In the genomic region with DNA sequence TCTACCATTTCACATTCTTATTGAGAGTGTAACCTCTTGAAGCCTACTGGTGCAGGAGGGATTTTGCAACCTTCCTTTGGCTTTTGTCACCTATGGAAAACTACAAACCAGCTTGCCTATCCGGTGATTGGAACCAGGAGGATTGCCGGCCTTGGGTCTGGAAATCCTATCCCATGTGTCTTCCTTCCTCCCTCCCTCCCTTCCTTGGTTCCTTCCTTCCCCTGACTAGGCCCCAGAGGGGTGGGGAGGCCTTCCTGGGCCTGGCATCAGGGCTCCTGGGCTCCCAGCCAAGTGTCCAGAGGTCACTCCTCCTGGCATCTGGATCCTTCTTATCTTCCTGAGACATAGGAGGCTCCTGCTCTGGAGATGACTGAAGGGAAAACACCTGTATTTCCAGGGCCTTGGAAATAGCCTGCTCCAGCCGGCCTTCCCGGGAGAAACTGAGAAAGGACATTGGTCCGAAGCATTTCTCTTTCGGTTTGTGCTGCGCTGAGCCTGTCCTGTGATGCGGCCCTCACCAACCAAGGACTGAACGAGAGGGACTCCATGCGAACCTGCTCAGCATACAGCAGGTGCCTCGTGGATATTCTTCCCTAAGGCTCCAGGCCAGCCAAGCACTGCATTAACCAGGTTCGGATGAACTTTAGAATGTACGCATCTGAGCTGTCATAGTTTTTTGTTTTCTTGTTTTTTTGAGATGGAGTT, we compare ENCODE assay signal across 10 cellular contexts. TPM values are rescaled to one million over a fixed set of nuclear protein-coding genes. Genes with fewer than 3 reads are reported as not detected.
DNase-seq lines count a peak whose midpoint lies in the region; ATAC-seq and TF ChIP-seq lines count a peak whose summit lies in the region.
"Had no signal": no experiment of that assay in that cellular context is flagged by ENCODE, and none has a peak within 500 bp of the region (broad histone marks: within the 10 kb centered on the region; RNA-seq: fewer than 3 reads in every experiment).

No MANE protein-coding gene starts in this region.

- peak overlapping the region; percentile 27 for H3K27ac Mint-ChIP-seq in activated naive CD8-positive, alpha-beta T cell treated with anti-CD3 and anti-CD28 coated beads, Interleukin-2, amount 50 U/mL, for 24 hours
- no peak overlapping the region for H3K27ac Mint-ChIP-seq in activated naive CD8-positive, alpha-beta T cell treated with anti-CD3 and anti-CD28 coated beads for 36 hours
- peak overlapping the region; percentile 93 to 97 for H3K27ac Mint-ChIP-seq in effector memory CD8-positive, alpha-beta T cell

- no peaks in the 10 kb centered on the region for H3K27me3 ChIP-seq in uterus
- H3K27me3 ChIP-seq: BE2C had no signal

- intact Hi-C loops in mucosa of descending colon (cut with DNase I, micrococcal nuclease) (loop anchor here in 1 of 2 donors (10.0 kb wide), 1 partner anchor 69 kb away; the partner anchor contains the start of gene NFKBIA), uterus (cut with DNase I; ENCODE audit: low total_unique reads) (loop anchor here (2.0 kb wide), 1 partner anchor 67 kb away; no protein-coding TSS in a partner anchor)

- H3K27ac ChIP-seq in uterus, result peak overlapping the region; percentile 94 to 95

- peak in 1 of 2 donors; percentile 17 for TF ChIP-seq POLR2A in uterus (IDR thresholded peaks at IDR 0.05)

- no peaks in the 10 kb centered on the region for H3K36me3 Mint-ChIP-seq in activated naive CD8-positive, alpha-beta T cell treated with anti-CD3 and anti-CD28 coated beads, Interleukin-2, amount 50 U/mL, for 24 hours (ENCODE audit: low read depth)
- H3K36me3 Mint-ChIP-seq in activated naive CD8-positive, alpha-beta T cell treated with anti-CD3 and anti-CD28 coated beads for 36 hours, result no peaks in the 10 kb centered on the region
- peaks cover 3% of the 10 kb centered on the region for H3K36me3 Mint-ChIP-seq in effector memory CD8-positive, alpha-beta T cell (ENCODE audit: insufficient read depth)

- no peak overlapping the region for H3K4me3 Mint-ChIP-seq in activated naive CD8-positive, alpha-beta T cell treated with anti-CD3 and anti-CD28 coated beads, Interleukin-2, amount 50 U/mL, for 24 hours
- H3K4me3 Mint-ChIP-seq in activated naive CD8-positive, alpha-beta T cell treated with anti-CD3 and anti-CD28 coated beads for 36 hours, result no peak overlapping the region
- H3K4me3 Mint-ChIP-seq in effector memory CD8-positive, alpha-beta T cell, result no peak overlapping the region

- no peaks in the 10 kb centered on the region for H3K9me3 ChIP-seq in mucosa of descending colon
- no peaks in the 10 kb centered on the region for H3K9me3 ChIP-seq in uterus
- H3K9me3 ChIP-seq: BE2C had no signal

- H3K36me3 ChIP-seq in mucosa of descending colon (ENCODE audit: low read depth) (no peaks in the 10 kb centered on the region), uterus (no peaks in the 10 kb centered on the region)
- H3K36me3 ChIP-seq: BE2C had no signal

- H3K4me1 ChIP-seq in mucosa of descending colon (ENCODE audit: low read depth), result peaks cover 80% of the 10 kb centered on the region
- H3K4me1 ChIP-seq in uterus, result peaks cover 23 to 25% of the 10 kb centered on the region in 2 donors

- H3K9me3 Mint-ChIP-seq in activated naive CD8-positive, alpha-beta T cell treated with anti-CD3 and anti-CD28 coated beads, Interleukin-2, amount 50 U/mL, for 24 hours, result no peaks in the 10 kb centered on the region
- no peaks in the 10 kb centered on the region for H3K9me3 Mint-ChIP-seq in activated naive CD8-positive, alpha-beta T cell treated with anti-CD3 and anti-CD28 coated beads for 36 hours
- H3K9me3 Mint-ChIP-seq in effector memory CD8-positive, alpha-beta T cell, result no peaks in the 10 kb centered on the region

- TF ChIP-seq CTCF in mucosa of descending colon (IDR thresholded peaks at IDR 0.05), result no peak
- TF ChIP-seq CTCF in uterus (IDR thresholded peaks at IDR 0.05), result no peak

- H3K4me3 ChIP-seq in mucosa of descending colon (no peak overlapping the region), uterus (no peak overlapping the region)

- H3K4me1 Mint-ChIP-seq in activated naive CD8-positive, alpha-beta T cell treated with anti-CD3 and anti-CD28 coated beads, Interleukin-2, amount 50 U/mL, for 24 hours, result peaks cover 56% of the 10 kb centered on the region
- peaks cover 44% of the 10 kb centered on the region for H3K4me1 Mint-ChIP-seq in activated naive CD8-positive, alpha-beta T cell treated with anti-CD3 and anti-CD28 coated beads for 36 hours
- peaks cover 18 to 31% of the 10 kb centered on the region in 2 donors for H3K4me1 Mint-ChIP-seq in effector memory CD8-positive, alpha-beta T cell (ENCODE audit: low read depth in 2 of 2)

- no peaks in the 10 kb centered on the region for H3K27me3 Mint-ChIP-seq in activated naive CD8-positive, alpha-beta T cell treated with anti-CD3 and anti-CD28 coated beads, Interleukin-2, amount 50 U/mL, for 24 hours
- no peaks in the 10 kb centered on the region for H3K27me3 Mint-ChIP-seq in activated naive CD8-positive, alpha-beta T cell treated with anti-CD3 and anti-CD28 coated beads for 36 hours
- no peaks in the 10 kb centered on the region for H3K27me3 Mint-ChIP-seq in effector memory CD8-positive, alpha-beta T cell

- no peak for DNase-seq in activated naive CD8-positive, alpha-beta T cell treated with anti-CD3 and anti-CD28 coated beads, Interleukin-2, amount 50 U/mL, for 24 hours
- DNase-seq in activated naive CD8-positive, alpha-beta T cell treated with anti-CD3 and anti-CD28 coated beads for 36 hours, result no peak
- DNase-seq in effector memory CD8-positive, alpha-beta T cell, result no peak
- DNase-seq in mucosa of descending colon (peak; percentile 94 to 97 (median 94)), uterus (peak; percentile 72 to 73), NCI-H524 treated with DMSO at 0.1 percent for 48 hours (lab: John Stamatoyannopoulos, UW) (no peak), amniotic stem cell (lab: John Stamatoyannopoulos, UW) (no peak)
- DNase-seq: BE2C; stimulated activated CD4-positive, alpha-beta T cell treated with anti-CD3 and anti-CD28 coated beads, Interleukin-12 subunit alpha, Interleukin-12 subunit beta, amount 100 ng/mL, for 4 hours had no signal

- no peak for ATAC-seq in activated naive CD8-positive, alpha-beta T cell treated with anti-CD3 and anti-CD28 coated beads, Interleukin-2, amount 50 U/mL, for 24 hours
- ATAC-seq in effector memory CD8-positive, alpha-beta T cell (replicated peaks), result no peak
- ATAC-seq in mucosa of descending colon (peak; percentile 75), GM18511 (IDR thresholded peaks at IDR 0.05; ENCODE audit: unreplicated experiment) (no peak)

RNA-seq across cellular contexts. Expression of gene PSMA6, which starts 43.4 kb away (rescaled TPM):
- 100 to 1,000 TPM; 401 to 404 TPM for total RNA-seq in activated naive CD8-positive, alpha-beta T cell treated with anti-CD3 and anti-CD28 coated beads for 36 hours
- total RNA-seq in mucosa of descending colon, result 100 to 1,000 TPM; 130 to 183 (median 159) TPM
- 100 to 1,000 TPM; 114 to 180 (median 142) TPM for total RNA-seq in uterus

Comparison
In these comparisons a context has a peak if more than half of its experiments do, and no peak if none do; other contexts are left out.
1. DNase-seq: peak in mucosa of descending colon (3 of 3) and uterus (2 of 2); none in activated naive CD8-positive, alpha-beta T cell treated with anti-CD3 and anti-CD28 coated beads, Interleukin-2, amount 50 U/mL, for 24 hours (single experiment), activated naive CD8-positive, alpha-beta T cell treated with anti-CD3 and anti-CD28 coated beads for 36 hours (single experiment), effector memory CD8-positive, alpha-beta T cell (0 of 3), NCI-H524 treated with DMSO at 0.1 percent for 48 hours (single experiment) and amniotic stem cell (single experiment).